Comparison of ENCODE assay signal across 10 cellular contexts in genomic region chr13:97339019-97339988, GRCh38.
A peak's percentile ranks its signal among the peaks of the same experiment; 100 is the strongest.
DNase-seq lines count a peak whose midpoint lies in the region; ATAC-seq, FAIRE-seq and TF ChIP-seq lines count a peak whose summit lies in the region.
"Had no signal": no experiment of that assay in that cellular context is flagged by ENCODE, and none has a peak within 500 bp of the region (broad histone marks: within the 10 kb centered on the region; RNA-seq: fewer than 3 reads in every experiment).

No MANE protein-coding gene starts in this region.

- H3K9ac ChIP-seq in mammary epithelial cell (ENCODE audit: insufficient read depth, low read length), result no peak overlapping the region
- H3K9ac ChIP-seq in stomach smooth muscle (ENCODE audit: low read length in 2 of 2), result peak overlapping the region; percentile 35 to 81

- H3K4me1 Mint-ChIP-seq in activated T-cell treated with anti-CD3 and anti-CD28 coated beads, Interleukin-2, amount 50 U/mL, for 4 hours (ENCODE audit: low read depth), result peaks cover 9% of the 10 kb centered on the region

- BruUV-seq in mammary epithelial cell (replicated peaks; lab: Mats Ljungman, UMichigan), result no TSS peak

- no peaks in the 10 kb centered on the region for H3K36me3 ChIP-seq in mammary epithelial cell (ENCODE audit: insufficient read depth, low read length)
- H3K36me3 ChIP-seq in stomach smooth muscle (ENCODE audit: control insufficient read depth in 2 of 2, insufficient read depth in 2 of 2, low read length in 2 of 2), result peaks cover 6 to 15% of the 10 kb centered on the region in 2 donors

- dilution Hi-C loops in mammary epithelial cell (cut with HindIII; ENCODE audit: low sequenced_read_pairs), result no loop called here

- TF ChIP-seq CTCF in mammary epithelial cell (conservative IDR thresholded peaks at IDR 0.05 in 1 of 2, IDR thresholded peaks at IDR 0.05 in 1 of 2; ENCODE audit: extremely low read depth in 1 of 2, insufficient read depth in 1 of 2, low read depth in 1 of 2, low read length in 2 of 2), result no peak

- no peak for ATAC-seq in GM21515 (IDR thresholded peaks at IDR 0.05; ENCODE audit: unreplicated experiment)
- no peak for ATAC-seq in HG03139 (IDR thresholded peaks at IDR 0.05; ENCODE audit: unreplicated experiment)
- no peak for ATAC-seq in activated T-cell treated with anti-CD3 and anti-CD28 coated beads, Interleukin-2, amount 50 U/mL, for 4 hours

- no peak overlapping the region for H3K4me3 Mint-ChIP-seq in activated T-cell treated with anti-CD3 and anti-CD28 coated beads, Interleukin-2, amount 50 U/mL, for 4 hours

- H3K9me3 ChIP-seq in mammary epithelial cell (replicated peaks; ENCODE audit: insufficient read depth, low read length) (no peaks in the 10 kb centered on the region), stomach smooth muscle (ENCODE audit: control insufficient read depth in 2 of 2, low read length in 2 of 2) (no peaks in the 10 kb centered on the region)
- H3K9me3 ChIP-seq: SJCRH30 had no signal

- DNase-seq in H54 (ENCODE audit: insufficient read length, low spot score) (no peak), mammary epithelial cell (peak; percentile 55), kidney tubule cell (ENCODE audit: low spot score) (peak; percentile 11)
- DNase-seq in effector CD8-positive, alpha-beta T cell (lab: John Stamatoyannopoulos, UW), result no peak
- no peak for DNase-seq in activated T-cell treated with anti-CD3 and anti-CD28 coated beads, Interleukin-2, amount 50 U/mL, for 4 hours
- DNase-seq: SJCRH30 had no signal

- H3K27me3 ChIP-seq in mammary epithelial cell (ENCODE audit: insufficient read depth, low read length) (no peaks in the 10 kb centered on the region), stomach smooth muscle (ENCODE audit: control insufficient read depth in 1 of 2, insufficient read depth in 2 of 2, low read length in 2 of 2) (no peaks in the 10 kb centered on the region)
- H3K27me3 ChIP-seq: SJCRH30 had no signal

- H2AFZ ChIP-seq in mammary epithelial cell (ENCODE audit: low read depth, low read length), result peak overlapping the region; percentile 47

- H3K27ac ChIP-seq in mammary epithelial cell (ENCODE audit: insufficient read depth, low read depth, low read length), result no peak overlapping the region
- H3K27ac ChIP-seq in stomach smooth muscle (ENCODE audit: low read length), result peak overlapping the region; percentile 96
- H3K27ac ChIP-seq: HL-60, SJCRH30 had no signal

- FAIRE-seq in H54 (lab: Jason Lieb, UNC), result peak; percentile 95

- H3K27me3 Mint-ChIP-seq in activated T-cell treated with anti-CD3 and anti-CD28 coated beads, Interleukin-2, amount 50 U/mL, for 4 hours (ENCODE audit: low read depth), result no peaks in the 10 kb centered on the region

- no peak overlapping the region for H3K4me3 ChIP-seq in mammary epithelial cell (replicated peaks in 1 of 3; ENCODE audit: insufficient read depth in 1 of 3, low read depth in 2 of 3, low read length in 3 of 3)
- H3K4me3 ChIP-seq in stomach smooth muscle (ENCODE audit: low read length in 2 of 2), result peak overlapping the region; percentile 22 to 47
- H3K4me3 ChIP-seq: SJCRH30 had no signal

- CTCF ChIA-PET in mammary epithelial cell (lab: Charles Lee; ENCODE audit: low non-redundant PET), result interaction anchor here (0.7 kb wide), 1 partner anchor 9 kb away, joined by 4 read pairs; no protein-coding TSS in a partner anchor

- H3K4me1 ChIP-seq in mammary epithelial cell (ENCODE audit: insufficient read depth, low read length) (no peaks in the 10 kb centered on the region), stomach smooth muscle (ENCODE audit: control insufficient read depth, insufficient read depth, low read length) (peaks cover 35% of the 10 kb centered on the region)

- WGBS in mammary epithelial cell (ENCODE audit: low coverage, missing lambda C conversion rate), result 50% methylated on average over 12 of the region's 21 CpGs

- H3K36me3 Mint-ChIP-seq in activated T-cell treated with anti-CD3 and anti-CD28 coated beads, Interleukin-2, amount 50 U/mL, for 4 hours (ENCODE audit: insufficient read depth), result peaks cover 13% of the 10 kb centered on the region

- H3K79me2 ChIP-seq in mammary epithelial cell (ENCODE audit: insufficient read depth, low read length), result no peaks in the 10 kb centered on the region

- H3K4me2 ChIP-seq in mammary epithelial cell (ENCODE audit: insufficient read depth, low read depth, low read length), result no peak overlapping the region

- in situ Hi-C loops in mammary epithelial cell (cut with MboI; ENCODE audit: low sequenced_read_pairs in 2 of 2), result loop anchor here in 1 of 2 donors (25.0 kb wide), 1 partner anchor 127 kb away; the partner anchor contains the start of gene MBNL2

- no peaks in the 10 kb centered on the region for H3K9me3 Mint-ChIP-seq in activated T-cell treated with anti-CD3 and anti-CD28 coated beads, Interleukin-2, amount 50 U/mL, for 4 hours

- no peak for TF ChIP-seq POLR2A in H54 (IDR thresholded peaks at IDR 0.05; ENCODE audit: low read depth, low read length)

- no peaks in the 10 kb centered on the region for H4K20me1 ChIP-seq in mammary epithelial cell (ENCODE audit: insufficient read depth, low read length)

- intact Hi-C loops in mammary epithelial cell (cut with micrococcal nuclease), result no loop called here

Comparison
In these comparisons a context has a peak if more than half of its experiments do, and no peak if none do; other contexts are left out.
1. DNase-seq: peak in mammary epithelial cell (single experiment) and kidney tubule cell (single experiment); none in H54 (single experiment), effector CD8-positive, alpha-beta T cell (single experiment) and activated T-cell treated with anti-CD3 and anti-CD28 coated beads, Interleukin-2, amount 50 U/mL, for 4 hours (single experiment).
2. H3K4me3 ChIP-seq: peak in stomach smooth muscle (2 of 2); none in mammary epithelial cell (0 of 3).